8 cellular contexts compared by ENCODE assay signal in the genomic region with DNA sequence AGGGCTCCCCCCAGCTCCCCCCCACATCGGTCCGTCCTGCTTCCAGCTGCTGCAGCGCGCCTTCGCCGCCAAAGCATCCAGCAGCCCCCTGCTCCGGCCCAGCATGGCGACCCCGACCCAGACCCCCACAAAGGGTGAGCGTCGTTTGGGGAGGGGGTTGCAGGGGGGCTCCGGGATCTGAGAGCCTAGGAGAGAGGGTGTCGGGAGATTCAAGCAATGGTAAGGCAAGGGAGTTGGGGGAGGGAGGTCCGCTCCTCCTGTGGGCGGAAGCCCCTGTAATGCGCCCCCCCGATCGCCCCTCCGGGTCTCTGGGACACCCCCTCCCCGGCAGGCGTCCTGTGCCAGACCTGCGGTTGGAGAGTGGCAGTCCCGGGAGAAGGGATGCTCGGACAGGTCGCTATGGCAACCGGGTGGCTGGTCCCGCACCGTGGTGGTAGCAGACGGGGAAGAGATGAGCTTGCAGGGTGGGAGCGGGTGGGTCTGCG. TPM values are rescaled to one million over a fixed set of nuclear protein-coding genes. Genes with fewer than 3 reads are reported as not detected.
DNase-seq lines count a peak whose midpoint lies in the region; ATAC-seq and TF ChIP-seq lines count a peak whose summit lies in the region.

A gene with protein sequence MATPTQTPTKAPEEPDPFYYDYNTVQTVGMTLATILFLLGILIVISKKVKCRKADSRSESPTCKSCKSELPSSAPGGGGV (plus strand): TSS at position 25 of the 485 bp plus-strand sequence. CDS start 79 bp downstream, at position 104.

- H3F3A ChIP-seq in SK-N-SH (replicated peaks; ENCODE audit: insufficient read depth), result peaks cover 6% of the 10 kb centered on the region

- H3K27ac ChIP-seq in SK-N-SH (ENCODE audit: low read depth in 2 of 2, low read length in 1 of 2) (no peak within 1 kb of the TSS), Peyer's patch (peak within 1 kb of the TSS in 1 of 4 donors; percentile 67), esophagus muscularis mucosa (replicated peaks in 1 of 4) (peak within 1 kb of the TSS in 2 of 4 donors; percentile 0 to 11), skeletal muscle tissue (ENCODE audit: low read depth, low read length) (peak within 1 kb of the TSS; percentile 6)

- TF ChIP-seq CTCF in SK-N-SH (IDR thresholded peaks at IDR 0.05) (no peak), Peyer's patch (IDR thresholded peaks at IDR 0.05) (peak in 1 of 6 experiments; percentile 15), esophagus muscularis mucosa (IDR thresholded peaks at IDR 0.05) (no peak)

- H2AFZ ChIP-seq in SK-N-SH (ENCODE audit: low read depth), result no peak within 1 kb of the TSS

- H3K9me3 ChIP-seq in SK-N-SH (no peaks in the 10 kb centered on the region), Peyer's patch (no peaks in the 10 kb centered on the region), esophagus muscularis mucosa (peaks cover 0 to 4% (median 0%) of the 10 kb centered on the region in 4 donors), skeletal muscle tissue (ENCODE audit: control insufficient read depth in 3 of 3, low read length in 3 of 3) (no peaks in the 10 kb centered on the region)

- peaks cover 0 to 25% of the 10 kb centered on the region in 2 experiments; a peak in 2 of 4 replicates for H3K4me1 ChIP-seq in SK-N-SH (ENCODE audit: control insufficient read depth in 1 of 2, insufficient read depth in 2 of 2, low read depth in 1 of 2, low read length in 1 of 2)
- peaks cover 6 to 30% (median 20%) of the 10 kb centered on the region in 4 donors for H3K4me1 ChIP-seq in Peyer's patch
- H3K4me1 ChIP-seq in esophagus muscularis mucosa, result peaks cover 23 to 56% (median 49%) of the 10 kb centered on the region in 4 donors
- H3K4me1 ChIP-seq in skeletal muscle tissue (ENCODE audit: control insufficient read depth in 3 of 3, insufficient read depth in 3 of 3, low read length in 3 of 3), result peaks cover 27 to 29% (median 28%) of the 10 kb centered on the region in 3 donors

- peak within 1 kb of the TSS; percentile 73 for H3K4me2 ChIP-seq in SK-N-SH

- no peak within 1 kb of the TSS for H3K9ac ChIP-seq in SK-N-SH
- H3K9ac ChIP-seq in skeletal muscle tissue (ENCODE audit: low read depth in 1 of 3, low read length in 3 of 3), result no peak within 1 kb of the TSS

- no peak for TF ChIP-seq RAD21 in SK-N-SH (IDR thresholded peaks at IDR 0.05; ENCODE audit: low read length)

- no peaks in the 10 kb centered on the region for H3K79me2 ChIP-seq in SK-N-SH (ENCODE audit: insufficient read depth)

- peak; percentile 66 for DNase-seq in SK-N-SH
- no peak for DNase-seq in Peyer's patch
- DNase-seq in esophagus muscularis mucosa (ENCODE audit: extremely low spot score), result no peak
- no peak for DNase-seq in SKM-1 (lab: John Stamatoyannopoulos, UW; ENCODE audit: unreplicated experiment)

- H3K36me3 ChIP-seq in SK-N-SH (replicated peaks in 1 of 2; ENCODE audit: control insufficient read depth in 1 of 2, insufficient read depth in 2 of 2, low read length in 1 of 2) (no peaks in the 10 kb centered on the region), Peyer's patch (no peaks in the 10 kb centered on the region), esophagus muscularis mucosa (no peaks in the 10 kb centered on the region), skeletal muscle tissue (ENCODE audit: control insufficient read depth in 3 of 3, insufficient read depth in 3 of 3, low read length in 3 of 3) (peaks cover 0 to 3% (median 2%) of the 10 kb centered on the region in 3 donors)

- TF ChIP-seq EP300 in SK-N-SH (IDR thresholded peaks at IDR 0.05; ENCODE audit: borderline replicate concordance in 1 of 2, low read depth in 1 of 2, low read length in 1 of 2) (no peak), esophagus muscularis mucosa (IDR thresholded peaks at IDR 0.05) (no peak)

- ATAC-seq in SK-N-SH treated with all-trans-retinoic acid at 6 μM for 48 hours (no peak), GM21367 (IDR thresholded peaks at IDR 0.05; ENCODE audit: unreplicated experiment) (no peak), HG02973 (IDR thresholded peaks at IDR 0.05; ENCODE audit: unreplicated experiment) (no peak)

- POLR2A ChIA-PET in SK-N-SH (lab: Yijun Ruan, JAX), result interaction anchor here (0.8 kb wide), 1 partner anchor 87 kb away, joined by 3 read pairs; no protein-coding TSS in a partner anchor

- WGBS in SK-N-SH (ENCODE audit: low lambda C conversion rate), result under 1% methylated on average over 10 of the region's 31 CpGs
- WGBS in esophagus muscularis mucosa, result 14% methylated on average over 20 of the region's 31 CpGs

- TF ChIP-seq POLR2A in Peyer's patch (IDR thresholded peaks at IDR 0.05), result no peak
- TF ChIP-seq POLR2A in esophagus muscularis mucosa (IDR thresholded peaks at IDR 0.05; ENCODE audit: low read depth), result no peak

- H4K20me1 ChIP-seq in SK-N-SH (ENCODE audit: insufficient read depth), result no peaks in the 10 kb centered on the region

- intact Hi-C loops in esophagus muscularis mucosa (cut with DNase I), result loop anchor here (5.0 kb wide), 2 partner anchors 76 to 124 kb away; partner anchors contain the start of gene USF2

- peaks cover 27% of the 10 kb centered on the region; the same call in 1 of the 2 replicates for H3K27me3 ChIP-seq in SK-N-SH (ENCODE audit: insufficient read depth)
- H3K27me3 ChIP-seq in Peyer's patch, result peaks cover 0 to 13% of the 10 kb centered on the region in 2 donors
- peaks cover 0 to 60% (median 16%) of the 10 kb centered on the region in 4 donors for H3K27me3 ChIP-seq in esophagus muscularis mucosa
- H3K27me3 ChIP-seq in skeletal muscle tissue (ENCODE audit: control insufficient read depth in 3 of 3, insufficient read depth in 3 of 3, low read length in 3 of 3), result no peaks in the 10 kb centered on the region

- CTCF ChIA-PET in SK-N-SH (lab: Yijun Ruan, JAX), result interaction anchor here (0.7 to 5.1 kb wide), 22 partner anchors 10 to 161 kb away, joined by 3 to 59 read pairs (median 4); partner anchors contain the start of gene FXYD5

- H3K4me3 ChIP-seq in SK-N-SH (ENCODE audit: low read depth in 2 of 2, low read length in 1 of 2), result peak within 1 kb of the TSS in 1 of 2 experiments; percentile 34; a peak in 2 of 4 replicates
- H3K4me3 ChIP-seq in Peyer's patch, result peak within 1 kb of the TSS; percentile 17 to 35 (median 24)
- H3K4me3 ChIP-seq in esophagus muscularis mucosa, result peak within 1 kb of the TSS; percentile 16 to 34 (median 26)
- no peak within 1 kb of the TSS for H3K4me3 ChIP-seq in skeletal muscle tissue (ENCODE audit: low read length in 3 of 3)

- H3K9me2 ChIP-seq in SK-N-SH, result no peaks in the 10 kb centered on the region

TF ChIP-seq in SK-N-SH, 30 proteins besides CTCF, POLR2A, EP300 and RAD21:
- TF ChIP-seq CHD2 (IDR thresholded peaks at IDR 0.05; ENCODE audit: low read length, partially characterized antibody) (no peak), JUND (IDR thresholded peaks at IDR 0.05) (no peak)

TF ChIP-seq in SK-N-SH treated with all-trans-retinoic acid at 6 μM for 48 hours, 23 proteins besides CTCF, POLR2A, EP300 and RAD21 (continues in another document):
- TF ChIP-seq, protein P1, sequence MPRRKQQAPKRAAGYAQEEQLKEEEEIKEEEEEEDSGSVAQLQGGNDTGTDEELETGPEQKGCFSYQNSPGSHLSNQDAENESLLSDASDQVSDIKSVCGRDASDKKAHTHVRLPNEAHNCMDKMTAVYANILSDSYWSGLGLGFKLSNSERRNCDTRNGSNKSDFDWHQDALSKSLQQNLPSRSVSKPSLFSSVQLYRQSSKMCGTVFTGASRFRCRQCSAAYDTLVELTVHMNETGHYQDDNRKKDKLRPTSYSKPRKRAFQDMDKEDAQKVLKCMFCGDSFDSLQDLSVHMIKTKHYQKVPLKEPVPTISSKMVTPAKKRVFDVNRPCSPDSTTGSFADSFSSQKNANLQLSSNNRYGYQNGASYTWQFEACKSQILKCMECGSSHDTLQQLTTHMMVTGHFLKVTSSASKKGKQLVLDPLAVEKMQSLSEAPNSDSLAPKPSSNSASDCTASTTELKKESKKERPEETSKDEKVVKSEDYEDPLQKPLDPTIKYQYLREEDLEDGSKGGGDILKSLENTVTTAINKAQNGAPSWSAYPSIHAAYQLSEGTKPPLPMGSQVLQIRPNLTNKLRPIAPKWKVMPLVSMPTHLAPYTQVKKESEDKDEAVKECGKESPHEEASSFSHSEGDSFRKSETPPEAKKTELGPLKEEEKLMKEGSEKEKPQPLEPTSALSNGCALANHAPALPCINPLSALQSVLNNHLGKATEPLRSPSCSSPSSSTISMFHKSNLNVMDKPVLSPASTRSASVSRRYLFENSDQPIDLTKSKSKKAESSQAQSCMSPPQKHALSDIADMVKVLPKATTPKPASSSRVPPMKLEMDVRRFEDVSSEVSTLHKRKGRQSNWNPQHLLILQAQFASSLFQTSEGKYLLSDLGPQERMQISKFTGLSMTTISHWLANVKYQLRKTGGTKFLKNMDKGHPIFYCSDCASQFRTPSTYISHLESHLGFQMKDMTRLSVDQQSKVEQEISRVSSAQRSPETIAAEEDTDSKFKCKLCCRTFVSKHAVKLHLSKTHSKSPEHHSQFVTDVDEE (CRISPR knock-in tag; IDR thresholded peaks at IDR 0.05), result no peak
- no peak for TF ChIP-seq ZFP3 (CRISPR knock-in tag; IDR thresholded peaks at IDR 0.05)
- no peak for TF ChIP-seq ZNF565 (CRISPR knock-in tag; conservative IDR thresholded peaks at IDR 0.05; ENCODE audit: low read depth)
- no peak for TF ChIP-seq ZNF8 (CRISPR knock-in tag; IDR thresholded peaks at IDR 0.05)
- no peak for TF ChIP-seq ZC3H10 (CRISPR knock-in tag; IDR thresholded peaks at IDR 0.05)
- TF ChIP-seq ISL1 (CRISPR knock-in tag; IDR thresholded peaks at IDR 0.05), result no peak
- no peak for TF ChIP-seq CSRNP3 (CRISPR knock-in tag; IDR thresholded peaks at IDR 0.05)
- TF ChIP-seq CSDC2 (CRISPR knock-in tag; IDR thresholded peaks at IDR 0.05), result no peak
- no peak for TF ChIP-seq SNAI2 (CRISPR knock-in tag; IDR thresholded peaks at IDR 0.05)
- TF ChIP-seq ZFP30 (CRISPR knock-in tag; IDR thresholded peaks at IDR 0.05), result no peak
- no peak for TF ChIP-seq GLIS3 (CRISPR knock-in tag; IDR thresholded peaks at IDR 0.05)

RNA-seq across cellular contexts. Expression of the gene that starts here (rescaled TPM):
- 0.10 and 0.44 TPM in 2 replicates for polyA plus RNA-seq in SK-N-SH (2012; rRNA removed)
- polyA plus RNA-seq in SK-N-SH (2012; cell fraction: cytosol; rRNA removed), result 0.20 and 0.21 TPM in 2 replicates
- 0.43 and 0.69 TPM in 2 replicates for polyA plus RNA-seq in SK-N-SH (2012; cell fraction: nucleus; rRNA removed)
- total RNA-seq in Peyer's patch (not detected), esophagus muscularis mucosa (under 1 TPM in 1 of 4 donors, not detected in 3; 0.71 TPM), skeletal muscle tissue (0.52 TPM)

Comparison
In these comparisons a context has a peak if more than half of its experiments do, and no peak if none do; other contexts are left out.
1. Peak in DNase-seq and H3K4me2 ChIP-seq in SK-N-SH; RNA of the gene not detected or under 1 TPM.
2. H3K4me3 ChIP-seq: peak in Peyer's patch (4 of 4) and esophagus muscularis mucosa (4 of 4); none in skeletal muscle tissue (0 of 3).